Comparison of ENCODE assay signal across 20 cellular contexts in genomic region chr2:173623411-173624076, GRCh38.
"Had no signal": no experiment of that assay in that cellular context is flagged by ENCODE, and none has a peak within 500 bp of the region (broad histone marks: within the 10 kb centered on the region; RNA-seq: fewer than 3 reads in every experiment).

No MANE protein-coding gene starts in this region.

- H3K4me1 ChIP-seq: right atrium auricular region, suprapubic skin had no signal

- H3K27me3 ChIP-seq: right atrium auricular region, suprapubic skin had no signal

- H3K27ac Mint-ChIP-seq: activated CD8-positive, alpha-beta T cell treated with anti-CD3 and anti-CD28 coated beads for 36 hours; activated naive CD8-positive, alpha-beta T cell treated with anti-CD3 and anti-CD28 coated beads, Interleukin-2, amount 10 ng/mL, durations not matched to agents 7 days and 5 days; activated T-cell treated with anti-CD3 and anti-CD28 coated beads, Interleukin-2, amount 50 U/mL, for 24 hours; activated T-helper 2 cell treated with anti-CD3 and anti-CD28 coated beads, Interferon-gamma antibody, Interleukin-2, Interleukin-4, amounts not matched to agents 10 μg/mL and 5 μg/mL and 100 μg/mL, durations not matched to agents 14 hours and 24 hours and 36 hours; effector memory CD8-positive, alpha-beta T cell; natural killer cell; stimulated activated naive CD8-positive, alpha-beta T cell treated with anti-CD3 and anti-CD28 coated beads, Interleukin-15, amount 100 ng/mL, for 72 hours; T-cell; type B pancreatic cell had no signal

- H3K4me3 ChIP-seq: right atrium auricular region, skin epidermis, suprapubic skin had no signal

- ATAC-seq: activated CD8-positive, alpha-beta T cell treated with anti-CD3 and anti-CD28 coated beads for 36 hours; effector memory CD8-positive, alpha-beta T cell; natural killer cell; stimulated activated naive CD8-positive, alpha-beta T cell treated with anti-CD3 and anti-CD28 coated beads, Interleukin-15, amount 100 ng/mL, for 72 hours; T-cell had no signal

- H3K9me3 Mint-ChIP-seq: activated CD8-positive, alpha-beta T cell treated with anti-CD3 and anti-CD28 coated beads for 36 hours; activated naive CD8-positive, alpha-beta T cell treated with anti-CD3 and anti-CD28 coated beads, Interleukin-2, amount 10 ng/mL, durations not matched to agents 7 days and 5 days; activated T-cell treated with anti-CD3 and anti-CD28 coated beads, Interleukin-2, amount 50 U/mL, for 24 hours; activated T-helper 2 cell treated with anti-CD3 and anti-CD28 coated beads, Interferon-gamma antibody, Interleukin-2, Interleukin-4, amounts not matched to agents 10 μg/mL and 5 μg/mL and 100 μg/mL, durations not matched to agents 14 hours and 24 hours and 36 hours; effector memory CD8-positive, alpha-beta T cell; natural killer cell; stimulated activated naive CD8-positive, alpha-beta T cell treated with anti-CD3 and anti-CD28 coated beads, Interleukin-15, amount 100 ng/mL, for 72 hours; type B pancreatic cell had no signal

- H3K36me3 ChIP-seq: right atrium auricular region, suprapubic skin had no signal

- DNase-seq: activated CD4-positive, alpha-beta T cell treated with anti-CD3 and anti-CD28 coated beads for 48 hours; activated CD4-positive, CD25-positive, alpha-beta regulatory T cell; activated CD8-positive, alpha-beta T cell treated with anti-CD3 and anti-CD28 coated beads for 36 hours; activated naive CD4-positive, alpha-beta T cell treated with Interleukin-2 at 50 U/mL for 16 hours; activated naive CD8-positive, alpha-beta T cell treated with anti-CD3 and anti-CD28 coated beads, Interleukin-2, amount 10 ng/mL, durations not matched to agents 7 days and 5 days; activated T-cell treated with anti-CD3 and anti-CD28 coated beads, Interleukin-2, amount 50 U/mL, for 24 hours; amygdala; caudate nucleus; effector memory CD8-positive, alpha-beta T cell; foreskin melanocyte; hypothalamus; mesenchymal stem cell; natural killer cell; stimulated activated naive CD8-positive, alpha-beta T cell treated with anti-CD3 and anti-CD28 coated beads, Interleukin-15, amount 100 ng/mL, for 72 hours; T-cell had no signal

- H3K36me3 Mint-ChIP-seq: activated naive CD8-positive, alpha-beta T cell treated with anti-CD3 and anti-CD28 coated beads, Interleukin-2, amount 10 ng/mL, durations not matched to agents 7 days and 5 days; natural killer cell; T-cell had no signal

- H3K27ac ChIP-seq: right atrium auricular region, skin epidermis, suprapubic skin had no signal

- H3K4me3 Mint-ChIP-seq: activated CD8-positive, alpha-beta T cell treated with anti-CD3 and anti-CD28 coated beads for 36 hours; activated naive CD8-positive, alpha-beta T cell treated with anti-CD3 and anti-CD28 coated beads, Interleukin-2, amount 10 ng/mL, durations not matched to agents 7 days and 5 days; activated T-cell treated with anti-CD3 and anti-CD28 coated beads, Interleukin-2, amount 50 U/mL, for 24 hours; effector memory CD8-positive, alpha-beta T cell; natural killer cell; stimulated activated naive CD8-positive, alpha-beta T cell treated with anti-CD3 and anti-CD28 coated beads, Interleukin-15, amount 100 ng/mL, for 72 hours; T-cell; type B pancreatic cell had no signal

- H3K9me3 ChIP-seq: right atrium auricular region, suprapubic skin had no signal

- H3K4me1 Mint-ChIP-seq: activated naive CD8-positive, alpha-beta T cell treated with anti-CD3 and anti-CD28 coated beads, Interleukin-2, amount 10 ng/mL, durations not matched to agents 7 days and 5 days; natural killer cell; stimulated activated naive CD8-positive, alpha-beta T cell treated with anti-CD3 and anti-CD28 coated beads, Interleukin-15, amount 100 ng/mL, for 72 hours; T-cell had no signal
